Comparison of ENCODE assay signal across 2 cellular contexts in the genomic region with DNA sequence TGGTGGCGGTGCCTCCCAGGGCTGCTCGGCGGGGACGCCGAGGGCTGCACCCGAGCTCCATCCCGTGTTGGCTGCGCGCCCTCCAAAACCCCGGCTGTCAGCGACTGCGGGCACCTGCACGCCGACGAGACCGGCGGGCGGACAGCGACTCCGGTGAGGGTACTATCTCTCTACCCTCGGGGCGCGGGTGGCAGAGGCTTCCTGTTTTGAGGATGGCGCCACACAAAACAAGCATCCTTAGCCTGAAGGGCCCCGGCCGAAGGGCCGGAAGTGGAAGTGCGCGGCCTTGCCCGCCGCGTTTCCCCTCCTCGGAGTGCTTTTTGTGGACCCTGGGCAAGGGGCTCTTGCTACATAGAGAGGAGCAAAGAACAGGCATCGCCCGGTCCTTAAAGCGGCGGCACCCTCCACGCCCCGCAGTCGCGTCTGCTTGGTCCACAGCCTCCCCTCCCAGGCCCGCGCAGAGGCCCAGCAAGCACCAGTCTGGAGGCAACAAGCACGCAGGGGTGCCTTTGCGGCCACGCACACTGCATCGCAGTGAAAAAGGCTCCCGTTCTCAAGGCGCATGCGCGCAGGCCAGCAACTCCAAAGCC.
TF ChIP-seq lines count a peak whose summit lies in the region.

No MANE protein-coding gene starts in this region.

TF ChIP-seq in A549, 52 proteins besides CTCF, POLR2A, EP300 and RAD21 (continued from another document and continues in another):
- TF ChIP-seq, protein P1, sequence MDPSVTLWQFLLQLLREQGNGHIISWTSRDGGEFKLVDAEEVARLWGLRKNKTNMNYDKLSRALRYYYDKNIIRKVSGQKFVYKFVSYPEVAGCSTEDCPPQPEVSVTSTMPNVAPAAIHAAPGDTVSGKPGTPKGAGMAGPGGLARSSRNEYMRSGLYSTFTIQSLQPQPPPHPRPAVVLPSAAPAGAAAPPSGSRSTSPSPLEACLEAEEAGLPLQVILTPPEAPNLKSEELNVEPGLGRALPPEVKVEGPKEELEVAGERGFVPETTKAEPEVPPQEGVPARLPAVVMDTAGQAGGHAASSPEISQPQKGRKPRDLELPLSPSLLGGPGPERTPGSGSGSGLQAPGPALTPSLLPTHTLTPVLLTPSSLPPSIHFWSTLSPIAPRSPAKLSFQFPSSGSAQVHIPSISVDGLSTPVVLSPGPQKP (IDR thresholded peaks at IDR 0.05; ENCODE audit: low read depth, low read length) = no peak
- peak; percentile 60; the same call in 1 of the 2 replicates for TF ChIP-seq TP53 (CRISPR knock-in tag; IDR thresholded peaks at IDR 0.05)
- TF ChIP-seq RFX5 (IDR thresholded peaks at IDR 0.05) = no peak
- TF ChIP-seq MYC (IDR thresholded peaks at IDR 0.05; ENCODE audit: borderline replicate concordance, low read length) = peak; percentile 47; the same call in 1 of the 2 replicates
- no peak for TF ChIP-seq HDAC2 (IDR thresholded peaks at IDR 0.05)
- TF ChIP-seq CHD4 (IDR thresholded peaks at IDR 0.05; ENCODE audit: borderline replicate concordance) = no peak
- TF ChIP-seq SREBF2 (IDR thresholded peaks at IDR 0.05) = no peak
- no peak for TF ChIP-seq MAZ (IDR thresholded peaks at IDR 0.05; ENCODE audit: borderline replicate concordance, low read depth, low read length)
- TF ChIP-seq, protein P2, sequence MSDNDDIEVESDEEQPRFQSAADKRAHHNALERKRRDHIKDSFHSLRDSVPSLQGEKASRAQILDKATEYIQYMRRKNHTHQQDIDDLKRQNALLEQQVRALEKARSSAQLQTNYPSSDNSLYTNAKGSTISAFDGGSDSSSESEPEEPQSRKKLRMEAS (IDR thresholded peaks at IDR 0.05) = peak; percentile 94
- TF ChIP-seq, protein P3, sequence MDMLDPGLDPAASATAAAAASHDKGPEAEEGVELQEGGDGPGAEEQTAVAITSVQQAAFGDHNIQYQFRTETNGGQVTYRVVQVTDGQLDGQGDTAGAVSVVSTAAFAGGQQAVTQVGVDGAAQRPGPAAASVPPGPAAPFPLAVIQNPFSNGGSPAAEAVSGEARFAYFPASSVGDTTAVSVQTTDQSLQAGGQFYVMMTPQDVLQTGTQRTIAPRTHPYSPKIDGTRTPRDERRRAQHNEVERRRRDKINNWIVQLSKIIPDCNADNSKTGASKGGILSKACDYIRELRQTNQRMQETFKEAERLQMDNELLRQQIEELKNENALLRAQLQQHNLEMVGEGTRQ (IDR thresholded peaks at IDR 0.05) = no peak
- no peak for TF ChIP-seq CBX8 (IDR thresholded peaks at IDR 0.05)
- TF ChIP-seq NR3C1 (IDR thresholded peaks at IDR 0.05) = no peak
- no peak for TF ChIP-seq ESRRA (IDR thresholded peaks at IDR 0.05; ENCODE audit: borderline replicate concordance, low read length)
- TF ChIP-seq JUN (IDR thresholded peaks at IDR 0.05) = peak; percentile 67 to 91; a peak in 4 of 5 replicates
- TF ChIP-seq FOXS1 (CRISPR knock-in tag; IDR thresholded peaks at IDR 0.05) = no peak
- peak; percentile 58 for TF ChIP-seq HOXB5 (CRISPR knock-in tag; IDR thresholded peaks at IDR 0.05)
- TF ChIP-seq ZC3H11A (IDR thresholded peaks at IDR 0.05) = no peak
- no peak for TF ChIP-seq ZFP36 (IDR thresholded peaks at IDR 0.05; ENCODE audit: borderline replicate concordance, partially characterized antibody)
- TF ChIP-seq ZNF302 (CRISPR knock-in tag; IDR thresholded peaks at IDR 0.05) = no peak
- no peak for TF ChIP-seq JUNB (IDR thresholded peaks at IDR 0.05)
- TF ChIP-seq, protein P4, sequence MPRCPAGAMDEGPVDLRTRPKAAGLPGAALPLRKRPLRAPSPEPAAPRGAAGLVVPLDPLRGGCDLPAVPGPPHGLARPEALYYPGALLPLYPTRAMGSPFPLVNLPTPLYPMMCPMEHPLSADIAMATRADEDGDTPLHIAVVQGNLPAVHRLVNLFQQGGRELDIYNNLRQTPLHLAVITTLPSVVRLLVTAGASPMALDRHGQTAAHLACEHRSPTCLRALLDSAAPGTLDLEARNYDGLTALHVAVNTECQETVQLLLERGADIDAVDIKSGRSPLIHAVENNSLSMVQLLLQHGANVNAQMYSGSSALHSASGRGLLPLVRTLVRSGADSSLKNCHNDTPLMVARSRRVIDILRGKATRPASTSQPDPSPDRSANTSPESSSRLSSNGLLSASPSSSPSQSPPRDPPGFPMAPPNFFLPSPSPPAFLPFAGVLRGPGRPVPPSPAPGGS (IDR thresholded peaks at IDR 0.05) = peak; percentile 83; the same call in 2 of the 3 replicates
- TF ChIP-seq RCOR1 (IDR thresholded peaks at IDR 0.05; ENCODE audit: low read depth, low read length) = no peak
- TF ChIP-seq, protein P5, sequence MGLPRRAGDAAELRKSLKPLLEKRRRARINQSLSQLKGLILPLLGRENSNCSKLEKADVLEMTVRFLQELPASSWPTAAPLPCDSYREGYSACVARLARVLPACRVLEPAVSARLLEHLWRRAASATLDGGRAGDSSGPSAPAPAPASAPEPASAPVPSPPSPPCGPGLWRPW (IDR thresholded peaks at IDR 0.05) = no peak
- no peak for TF ChIP-seq FOSB (CRISPR knock-in tag; IDR thresholded peaks at IDR 0.05)
- no peak for TF ChIP-seq NPAS2 (CRISPR knock-in tag; IDR thresholded peaks at IDR 0.05; ENCODE audit: borderline replicate concordance)
- TF ChIP-seq RNF2 (IDR thresholded peaks at IDR 0.05; ENCODE audit: borderline replicate concordance, low read depth) = peak; percentile 40; the same call in 1 of the 2 replicates
- TF ChIP-seq EHF (CRISPR knock-in tag; IDR thresholded peaks at IDR 0.05) = no peak
- peak; percentile 52; the same call in 1 of the 2 replicates for TF ChIP-seq RARB (CRISPR knock-in tag; IDR thresholded peaks at IDR 0.05)
- no peak for TF ChIP-seq FOSL2 (IDR thresholded peaks at IDR 0.05)
- no peak for TF ChIP-seq FOSL2 (CRISPR knock-in tag; IDR thresholded peaks at IDR 0.05)
- 0 out of 2 replicates have a peak, but pooled peaks have one; percentile 60 for TF ChIP-seq HOXB13 (CRISPR knock-in tag; IDR thresholded peaks at IDR 0.05; ENCODE audit: low read depth)
- TF ChIP-seq HEYL (CRISPR knock-in tag; IDR thresholded peaks at IDR 0.05) = no peak
- no peak for TF ChIP-seq POLR2AphosphoS2 (conservative IDR thresholded peaks at IDR 0.05; ENCODE audit: low read length)
- no peak for TF ChIP-seq MAFK (IDR thresholded peaks at IDR 0.05; ENCODE audit: partially characterized antibody)
- no peak for TF ChIP-seq CBX2 (IDR thresholded peaks at IDR 0.05; ENCODE audit: borderline replicate concordance, low read depth)
- TF ChIP-seq SMC3 (IDR thresholded peaks at IDR 0.05) = 0 out of 3 replicates have a peak, but pooled peaks have one; percentile 13
- peak; percentile 88; the same call in 1 of the 2 replicates for TF ChIP-seq PHF8 (IDR thresholded peaks at IDR 0.05; ENCODE audit: borderline replicate concordance, low read depth)

TF ChIP-seq in WTC11, 78 proteins besides CTCF, POLR2A, EP300 and RAD21 (continued from another document and continues in another):
- TF ChIP-seq, protein P6, sequence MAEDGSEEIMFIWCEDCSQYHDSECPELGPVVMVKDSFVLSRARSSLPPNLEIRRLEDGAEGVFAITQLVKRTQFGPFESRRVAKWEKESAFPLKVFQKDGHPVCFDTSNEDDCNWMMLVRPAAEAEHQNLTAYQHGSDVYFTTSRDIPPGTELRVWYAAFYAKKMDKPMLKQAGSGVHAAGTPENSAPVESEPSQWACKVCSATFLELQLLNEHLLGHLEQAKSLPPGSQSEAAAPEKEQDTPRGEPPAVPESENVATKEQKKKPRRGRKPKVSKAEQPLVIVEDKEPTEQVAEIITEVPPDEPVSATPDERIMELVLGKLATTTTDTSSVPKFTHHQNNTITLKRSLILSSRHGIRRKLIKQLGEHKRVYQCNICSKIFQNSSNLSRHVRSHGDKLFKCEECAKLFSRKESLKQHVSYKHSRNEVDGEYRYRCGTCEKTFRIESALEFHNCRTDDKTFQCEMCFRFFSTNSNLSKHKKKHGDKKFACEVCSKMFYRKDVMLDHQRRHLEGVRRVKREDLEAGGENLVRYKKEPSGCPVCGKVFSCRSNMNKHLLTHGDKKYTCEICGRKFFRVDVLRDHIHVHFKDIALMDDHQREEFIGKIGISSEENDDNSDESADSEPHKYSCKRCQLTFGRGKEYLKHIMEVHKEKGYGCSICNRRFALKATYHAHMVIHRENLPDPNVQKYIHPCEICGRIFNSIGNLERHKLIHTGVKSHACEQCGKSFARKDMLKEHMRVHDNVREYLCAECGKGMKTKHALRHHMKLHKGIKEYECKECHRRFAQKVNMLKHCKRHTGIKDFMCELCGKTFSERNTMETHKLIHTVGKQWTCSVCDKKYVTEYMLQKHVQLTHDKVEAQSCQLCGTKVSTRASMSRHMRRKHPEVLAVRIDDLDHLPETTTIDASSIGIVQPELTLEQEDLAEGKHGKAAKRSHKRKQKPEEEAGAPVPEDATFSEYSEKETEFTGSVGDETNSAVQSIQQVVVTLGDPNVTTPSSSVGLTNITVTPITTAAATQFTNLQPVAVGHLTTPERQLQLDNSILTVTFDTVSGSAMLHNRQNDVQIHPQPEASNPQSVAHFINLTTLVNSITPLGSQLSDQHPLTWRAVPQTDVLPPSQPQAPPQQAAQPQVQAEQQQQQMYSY (CRISPR knock-in tag; IDR thresholded peaks at IDR 0.05) = peak; percentile 39; the same call in 1 of the 2 replicates
- TF ChIP-seq ETV6 (CRISPR knock-in tag; IDR thresholded peaks at IDR 0.05) (peak; percentile 71; the same call in 1 of the 2 replicates), HMGA2 (CRISPR knock-in tag; IDR thresholded peaks at IDR 0.05) (0 out of 2 replicates have a peak, but pooled peaks have one; percentile 27), NFYB (CRISPR knock-in tag; conservative IDR thresholded peaks at IDR 0.05; ENCODE audit: low read depth) (no peak), ELF4 (CRISPR knock-in tag; IDR thresholded peaks at IDR 0.05; ENCODE audit: low read depth) (no peak), GTF2I (CRISPR knock-in tag; conservative IDR thresholded peaks at IDR 0.05) (no peak)
- TF ChIP-seq, protein P7, sequence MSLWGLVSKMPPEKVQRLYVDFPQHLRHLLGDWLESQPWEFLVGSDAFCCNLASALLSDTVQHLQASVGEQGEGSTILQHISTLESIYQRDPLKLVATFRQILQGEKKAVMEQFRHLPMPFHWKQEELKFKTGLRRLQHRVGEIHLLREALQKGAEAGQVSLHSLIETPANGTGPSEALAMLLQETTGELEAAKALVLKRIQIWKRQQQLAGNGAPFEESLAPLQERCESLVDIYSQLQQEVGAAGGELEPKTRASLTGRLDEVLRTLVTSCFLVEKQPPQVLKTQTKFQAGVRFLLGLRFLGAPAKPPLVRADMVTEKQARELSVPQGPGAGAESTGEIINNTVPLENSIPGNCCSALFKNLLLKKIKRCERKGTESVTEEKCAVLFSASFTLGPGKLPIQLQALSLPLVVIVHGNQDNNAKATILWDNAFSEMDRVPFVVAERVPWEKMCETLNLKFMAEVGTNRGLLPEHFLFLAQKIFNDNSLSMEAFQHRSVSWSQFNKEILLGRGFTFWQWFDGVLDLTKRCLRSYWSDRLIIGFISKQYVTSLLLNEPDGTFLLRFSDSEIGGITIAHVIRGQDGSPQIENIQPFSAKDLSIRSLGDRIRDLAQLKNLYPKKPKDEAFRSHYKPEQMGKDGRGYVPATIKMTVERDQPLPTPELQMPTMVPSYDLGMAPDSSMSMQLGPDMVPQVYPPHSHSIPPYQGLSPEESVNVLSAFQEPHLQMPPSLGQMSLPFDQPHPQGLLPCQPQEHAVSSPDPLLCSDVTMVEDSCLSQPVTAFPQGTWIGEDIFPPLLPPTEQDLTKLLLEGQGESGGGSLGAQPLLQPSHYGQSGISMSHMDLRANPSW (CRISPR knock-in tag; conservative IDR thresholded peaks at IDR 0.05; ENCODE audit: low read depth) = no peak
- TF ChIP-seq, protein P8, sequence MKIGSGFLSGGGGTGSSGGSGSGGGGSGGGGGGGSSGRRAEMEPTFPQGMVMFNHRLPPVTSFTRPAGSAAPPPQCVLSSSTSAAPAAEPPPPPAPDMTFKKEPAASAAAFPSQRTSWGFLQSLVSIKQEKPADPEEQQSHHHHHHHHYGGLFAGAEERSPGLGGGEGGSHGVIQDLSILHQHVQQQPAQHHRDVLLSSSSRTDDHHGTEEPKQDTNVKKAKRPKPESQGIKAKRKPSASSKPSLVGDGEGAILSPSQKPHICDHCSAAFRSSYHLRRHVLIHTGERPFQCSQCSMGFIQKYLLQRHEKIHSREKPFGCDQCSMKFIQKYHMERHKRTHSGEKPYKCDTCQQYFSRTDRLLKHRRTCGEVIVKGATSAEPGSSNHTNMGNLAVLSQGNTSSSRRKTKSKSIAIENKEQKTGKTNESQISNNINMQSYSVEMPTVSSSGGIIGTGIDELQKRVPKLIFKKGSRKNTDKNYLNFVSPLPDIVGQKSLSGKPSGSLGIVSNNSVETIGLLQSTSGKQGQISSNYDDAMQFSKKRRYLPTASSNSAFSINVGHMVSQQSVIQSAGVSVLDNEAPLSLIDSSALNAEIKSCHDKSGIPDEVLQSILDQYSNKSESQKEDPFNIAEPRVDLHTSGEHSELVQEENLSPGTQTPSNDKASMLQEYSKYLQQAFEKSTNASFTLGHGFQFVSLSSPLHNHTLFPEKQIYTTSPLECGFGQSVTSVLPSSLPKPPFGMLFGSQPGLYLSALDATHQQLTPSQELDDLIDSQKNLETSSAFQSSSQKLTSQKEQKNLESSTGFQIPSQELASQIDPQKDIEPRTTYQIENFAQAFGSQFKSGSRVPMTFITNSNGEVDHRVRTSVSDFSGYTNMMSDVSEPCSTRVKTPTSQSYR (CRISPR knock-in tag; IDR thresholded peaks at IDR 0.05) = 0 out of 2 replicates have a peak, but pooled peaks have one; percentile 13
- TF ChIP-seq, protein P9, sequence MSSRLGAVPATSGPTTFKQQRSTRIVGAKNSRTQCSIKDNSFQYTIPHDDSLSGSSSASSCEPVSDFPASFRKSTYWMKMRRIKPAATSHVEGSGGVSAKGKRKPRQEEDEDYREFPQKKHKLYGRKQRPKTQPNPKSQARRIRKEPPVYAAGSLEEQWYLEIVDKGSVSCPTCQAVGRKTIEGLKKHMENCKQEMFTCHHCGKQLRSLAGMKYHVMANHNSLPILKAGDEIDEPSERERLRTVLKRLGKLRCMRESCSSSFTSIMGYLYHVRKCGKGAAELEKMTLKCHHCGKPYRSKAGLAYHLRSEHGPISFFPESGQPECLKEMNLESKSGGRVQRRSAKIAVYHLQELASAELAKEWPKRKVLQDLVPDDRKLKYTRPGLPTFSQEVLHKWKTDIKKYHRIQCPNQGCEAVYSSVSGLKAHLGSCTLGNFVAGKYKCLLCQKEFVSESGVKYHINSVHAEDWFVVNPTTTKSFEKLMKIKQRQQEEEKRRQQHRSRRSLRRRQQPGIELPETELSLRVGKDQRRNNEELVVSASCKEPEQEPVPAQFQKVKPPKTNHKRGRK (CRISPR knock-in tag; IDR thresholded peaks at IDR 0.05; ENCODE audit: borderline replicate concordance) = 0 out of 2 replicates have a peak, but pooled peaks have one; percentile 31
- TF ChIP-seq, protein P10, sequence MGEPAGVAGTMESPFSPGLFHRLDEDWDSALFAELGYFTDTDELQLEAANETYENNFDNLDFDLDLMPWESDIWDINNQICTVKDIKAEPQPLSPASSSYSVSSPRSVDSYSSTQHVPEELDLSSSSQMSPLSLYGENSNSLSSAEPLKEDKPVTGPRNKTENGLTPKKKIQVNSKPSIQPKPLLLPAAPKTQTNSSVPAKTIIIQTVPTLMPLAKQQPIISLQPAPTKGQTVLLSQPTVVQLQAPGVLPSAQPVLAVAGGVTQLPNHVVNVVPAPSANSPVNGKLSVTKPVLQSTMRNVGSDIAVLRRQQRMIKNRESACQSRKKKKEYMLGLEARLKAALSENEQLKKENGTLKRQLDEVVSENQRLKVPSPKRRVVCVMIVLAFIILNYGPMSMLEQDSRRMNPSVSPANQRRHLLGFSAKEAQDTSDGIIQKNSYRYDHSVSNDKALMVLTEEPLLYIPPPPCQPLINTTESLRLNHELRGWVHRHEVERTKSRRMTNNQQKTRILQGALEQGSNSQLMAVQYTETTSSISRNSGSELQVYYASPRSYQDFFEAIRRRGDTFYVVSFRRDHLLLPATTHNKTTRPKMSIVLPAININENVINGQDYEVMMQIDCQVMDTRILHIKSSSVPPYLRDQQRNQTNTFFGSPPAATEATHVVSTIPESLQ (CRISPR knock-in tag; IDR thresholded peaks at IDR 0.05) = 0 out of 2 replicates have a peak, but pooled peaks have one; percentile 8
- TF ChIP-seq, protein P11, sequence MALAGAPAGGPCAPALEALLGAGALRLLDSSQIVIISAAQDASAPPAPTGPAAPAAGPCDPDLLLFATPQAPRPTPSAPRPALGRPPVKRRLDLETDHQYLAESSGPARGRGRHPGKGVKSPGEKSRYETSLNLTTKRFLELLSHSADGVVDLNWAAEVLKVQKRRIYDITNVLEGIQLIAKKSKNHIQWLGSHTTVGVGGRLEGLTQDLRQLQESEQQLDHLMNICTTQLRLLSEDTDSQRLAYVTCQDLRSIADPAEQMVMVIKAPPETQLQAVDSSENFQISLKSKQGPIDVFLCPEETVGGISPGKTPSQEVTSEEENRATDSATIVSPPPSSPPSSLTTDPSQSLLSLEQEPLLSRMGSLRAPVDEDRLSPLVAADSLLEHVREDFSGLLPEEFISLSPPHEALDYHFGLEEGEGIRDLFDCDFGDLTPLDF (CRISPR knock-in tag; IDR thresholded peaks at IDR 0.05) = no peak
